8 cellular contexts compared by ENCODE assay signal in the genomic region with DNA sequence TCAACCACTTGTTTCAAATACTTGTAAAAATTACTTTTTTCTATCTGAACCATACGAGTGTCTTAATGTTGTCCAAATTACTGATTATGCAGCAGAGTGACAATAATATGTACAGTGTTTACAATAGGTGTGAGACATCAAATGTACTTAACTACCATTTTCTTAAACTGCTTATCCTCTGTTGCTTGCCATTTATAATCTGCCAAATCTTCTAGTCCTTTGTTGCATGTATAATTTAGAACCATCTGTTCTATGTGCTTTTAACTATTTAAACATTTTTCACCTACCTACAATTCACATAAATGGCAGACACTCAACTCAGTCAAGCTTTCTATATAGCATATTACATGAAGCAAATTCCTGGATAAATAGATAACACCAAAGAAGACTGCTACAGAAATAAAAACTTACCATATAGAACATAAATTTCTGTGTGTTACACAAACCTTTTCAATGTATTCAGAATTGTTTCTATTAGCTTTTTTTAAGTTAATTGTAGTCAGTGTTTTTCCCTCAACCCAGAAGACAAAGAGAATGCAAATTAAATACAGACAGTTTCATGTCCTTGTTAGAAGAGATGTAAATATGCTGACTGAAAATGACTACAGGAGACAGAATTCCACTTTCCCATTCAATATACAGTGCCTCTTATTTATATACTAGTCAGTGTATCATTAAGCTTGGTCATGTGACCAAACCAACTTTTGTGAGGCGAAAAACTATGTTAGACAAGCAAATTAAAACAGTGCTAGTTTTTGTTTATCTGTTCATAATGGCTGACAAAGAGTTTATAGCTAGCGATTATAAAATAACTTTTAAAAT. TPM values are rescaled to one million over a fixed set of nuclear protein-coding genes. Genes with fewer than 3 reads are reported as not detected.
DNase-seq lines count a peak whose midpoint lies in the region; ATAC-seq and TF ChIP-seq lines count a peak whose summit lies in the region.

No MANE protein-coding gene starts in this region.

- H3K36me3 Mint-ChIP-seq in MCF 10A (ENCODE audit: insufficient read depth, unreplicated experiment) = peaks cover 12% of the 10 kb centered on the region

- peak overlapping the region; percentile 99 for H3K4me3 Mint-ChIP-seq in MCF 10A (ENCODE audit: unreplicated experiment)

- no TSS peak for BruUV-seq in MCF 10A (replicated peaks; lab: Mats Ljungman, UMichigan)

- CTCF ChIA-PET in MCF 10A (lab: Yijun Ruan, JAX) = interaction anchor here (0.7 to 1.3 kb wide), 4 partner anchors 9 to 205 kb away, joined by 3 read pairs; no protein-coding TSS in a partner anchor

- POLR2A ChIA-PET in MCF 10A (lab: Yijun Ruan, JAX) = interaction anchor here (0.8 to 11.1 kb wide), 12 partner anchors 8 to 1511 kb away, joined by 3 to 262 read pairs (median 6); a partner anchor contains a TSS

- H3K9me3 Mint-ChIP-seq in MCF 10A (ENCODE audit: unreplicated experiment) = no peaks in the 10 kb centered on the region

- ATAC-seq in HG03354 (IDR thresholded peaks at IDR 0.05; ENCODE audit: poor library complexity, severe bottlenecking, unreplicated experiment) (no peak), GM18519 (IDR thresholded peaks at IDR 0.05; ENCODE audit: low FRiP score, unreplicated experiment) (no peak)

- DNase-seq in DMS 273 treated with DMSO at 0.1 percent for 48 hours (lab: John Stamatoyannopoulos, UW) = peak; percentile 63
- DNase-seq in NCI-H1105 treated with DMSO at 0.1 percent for 48 hours (lab: John Stamatoyannopoulos, UW) = peak; percentile 67
- peak; percentile 42 for DNase-seq in MCF 10A (ENCODE audit: unreplicated experiment)
- DNase-seq in lung microvascular endothelial cell (ENCODE audit: low read depth in 2 of 2) = peak; percentile 61 to 71
- DNase-seq in activated effector memory CD4-positive, alpha-beta T cell treated with anti-CD3 and anti-CD28 coated beads, Interleukin-2, amount 50 U/mL, for 16 hours = no peak
- DNase-seq in NOMO-1 (lab: John Stamatoyannopoulos, UW; ENCODE audit: unreplicated experiment in 2 of 2) = no peak

- TF ChIP-seq CTCF in MCF 10A (IDR thresholded peaks at IDR 0.05; ENCODE audit: unreplicated experiment) = no peak

- H3K27ac Mint-ChIP-seq in MCF 10A (ENCODE audit: low read depth, unreplicated experiment) = peak overlapping the region; percentile 98

- H3K27me3 Mint-ChIP-seq in MCF 10A (ENCODE audit: insufficient read depth, unreplicated experiment) = no peaks in the 10 kb centered on the region

- intact Hi-C loops in MCF 10A (cut with micrococcal nuclease) = loop anchor here (2.0 kb wide), 1 partner anchor 63 kb away; no protein-coding TSS in a partner anchor

- peaks cover 20% of the 10 kb centered on the region for H3K4me1 Mint-ChIP-seq in MCF 10A (ENCODE audit: insufficient read depth, unreplicated experiment)

RNA-seq across cellular contexts. Expression of a gene that starts 2.6 kb away (rescaled TPM):
- total RNA-seq in MCF 10A (2022) (51.8 and 60.0 TPM in 2 replicates), lung microvascular endothelial cell (45.8 and 68.8 TPM in 2 replicates)

Comparison
In these comparisons a context has a peak if more than half of its experiments do, and no peak if none do; other contexts are left out.
1. DNase-seq: peak in DMS 273 treated with DMSO at 0.1 percent for 48 hours (single experiment), NCI-H1105 treated with DMSO at 0.1 percent for 48 hours (single experiment), MCF 10A (single experiment) and lung microvascular endothelial cell (2 of 2); none in activated effector memory CD4-positive, alpha-beta T cell treated with anti-CD3 and anti-CD28 coated beads, Interleukin-2, amount 50 U/mL, for 16 hours (single experiment) and NOMO-1 (0 of 2).